ENCODE assay signal across 36 cellular contexts in the genomic region with DNA sequence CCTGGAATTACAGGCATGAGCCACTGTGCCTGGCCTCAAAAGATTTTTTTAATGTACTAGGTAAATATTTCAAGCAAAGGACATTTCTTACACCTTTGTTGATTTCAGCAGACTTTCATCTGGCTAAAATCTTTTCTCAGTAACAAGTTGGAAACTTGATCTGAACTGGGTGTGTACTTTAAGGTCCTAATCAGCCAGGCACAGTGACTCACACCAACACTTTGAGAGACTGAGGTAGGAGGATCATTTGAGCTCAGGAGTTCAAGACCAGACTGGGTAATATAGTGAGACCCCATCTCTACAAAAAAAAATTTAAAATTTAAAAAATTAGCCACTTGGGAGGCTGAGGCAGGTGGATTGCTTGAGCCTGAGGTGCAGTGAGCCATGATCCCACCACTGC.
"Had no signal": no experiment of that assay in that cellular context is flagged by ENCODE, and none has a peak within 500 bp of the region (broad histone marks: within the 10 kb centered on the region; RNA-seq: fewer than 3 reads in every experiment).

No MANE protein-coding gene starts in this region.

- H3K27me3 ChIP-seq: ascending aorta had no signal

- H3K4me1 Mint-ChIP-seq: activated B cell treated with CpG ODN at 0.5 μM for 24 hours; activated naive CD4-positive, alpha-beta T cell treated with anti-CD3 and anti-CD28 coated beads, Interleukin-2, amount 50 U/mL, for 24 hours; activated naive CD8-positive, alpha-beta T cell treated with anti-CD3 and anti-CD28 coated beads, Interleukin-2, amount 10 ng/mL, durations not matched to agents 7 days and 5 days; activated naive CD8-positive, alpha-beta T cell treated with anti-CD3 and anti-CD28 coated beads, Interleukin-2, amount 50 U/mL, for 24 hours; activated T-helper 17 cell treated with anti-CD3 and anti-CD28 coated beads, Interleukin-2, amount 50 U/mL, for 72 hours; brain; central memory CD8-positive, alpha-beta T cell had no signal

- H3K4me3 Mint-ChIP-seq: activated B cell treated with CpG ODN at 0.5 μM for 24 hours; activated CD4-positive, alpha-beta memory T cell treated with anti-CD3 and anti-CD28 coated beads for 36 hours; activated CD4-positive, alpha-beta T cell treated with anti-CD3 and anti-CD28 coated beads, Interleukin-2, amount 10 ng/mL, durations not matched to agents 24 days and 14 days; activated CD8-positive, alpha-beta T cell treated with anti-CD3 and anti-CD28 coated beads for 36 hours; activated naive CD4-positive, alpha-beta T cell treated with anti-CD3 and anti-CD28 coated beads, Interleukin-2, amount 10 ng/mL, durations not matched to agents 7 days and 5 days; activated naive CD4-positive, alpha-beta T cell treated with anti-CD3 and anti-CD28 coated beads, Interleukin-2, amount 50 U/mL, for 24 hours; activated naive CD8-positive, alpha-beta T cell; activated naive CD8-positive, alpha-beta T cell treated with anti-CD3 and anti-CD28 coated beads, Interleukin-2, amount 10 ng/mL, durations not matched to agents 7 days and 5 days; activated naive CD8-positive, alpha-beta T cell treated with anti-CD3 and anti-CD28 coated beads, Interleukin-2, amount 50 U/mL, for 24 hours; activated T-cell treated with anti-CD3 and anti-CD28 coated beads, Interleukin-2, amount 50 U/mL, for 4 hours; activated T-cell treated with anti-CD3 and anti-CD28 coated beads, Interleukin-2, amount 50 U/mL, for 72 hours; activated T-helper 1 cell treated with anti-CD3 and anti-CD28 coated beads, Interleukin-12 subunit alpha, Interleukin-12 subunit beta, Interleukin-2, Interleukin-4 antibody, amounts not matched to agents 30 ng/mL and 10 ng/mL and 1 ng/mL, durations not matched to agents 14 hours and 24 hours and 36 hours; activated T-helper 17 cell treated with anti-CD3 and anti-CD28 coated beads, Interleukin-2, amount 50 U/mL, for 72 hours; brain; central memory CD8-positive, alpha-beta T cell; T-helper 1 cell treated with Interleukin-12 subunit alpha and Interleukin-12 subunit beta and Interleukin-4 antibody, amounts not matched to agents 30 μg/mL and 1 μg/mL, for 36 hours; T-helper 2 cell treated with Interferon-gamma antibody and Interleukin-4, amounts not matched to agents 5 μg/mL and 100 μg/mL, for 36 hours had no signal

- H3K9me3 Mint-ChIP-seq: activated B cell treated with CpG ODN at 0.5 μM for 24 hours; activated CD4-positive, alpha-beta memory T cell treated with anti-CD3 and anti-CD28 coated beads for 36 hours; activated CD4-positive, alpha-beta T cell treated with anti-CD3 and anti-CD28 coated beads, Interleukin-2, amount 10 ng/mL, durations not matched to agents 24 days and 14 days; activated CD8-positive, alpha-beta T cell treated with anti-CD3 and anti-CD28 coated beads for 36 hours; activated naive CD4-positive, alpha-beta T cell treated with anti-CD3 and anti-CD28 coated beads, Interleukin-2, amount 10 ng/mL, durations not matched to agents 7 days and 5 days; activated naive CD4-positive, alpha-beta T cell treated with anti-CD3 and anti-CD28 coated beads, Interleukin-2, amount 50 U/mL, for 24 hours; activated naive CD8-positive, alpha-beta T cell treated with anti-CD3 and anti-CD28 coated beads, Interleukin-2, amount 10 ng/mL, durations not matched to agents 7 days and 5 days; activated naive CD8-positive, alpha-beta T cell treated with anti-CD3 and anti-CD28 coated beads, Interleukin-2, amount 50 U/mL, for 24 hours; activated T-cell treated with anti-CD3 and anti-CD28 coated beads, Interleukin-2, amount 50 U/mL, for 4 hours; activated T-cell treated with anti-CD3 and anti-CD28 coated beads, Interleukin-2, amount 50 U/mL, for 72 hours; activated T-helper 1 cell treated with anti-CD3 and anti-CD28 coated beads, Interleukin-12 subunit alpha, Interleukin-12 subunit beta, Interleukin-2, Interleukin-4 antibody, amounts not matched to agents 30 ng/mL and 10 ng/mL and 1 ng/mL, durations not matched to agents 14 hours and 24 hours and 36 hours; activated T-helper 17 cell treated with anti-CD3 and anti-CD28 coated beads, Interleukin-2, amount 50 U/mL, for 72 hours; brain; central memory CD8-positive, alpha-beta T cell; T-helper 1 cell treated with Interleukin-12 subunit alpha and Interleukin-12 subunit beta and Interleukin-4 antibody, amounts not matched to agents 30 μg/mL and 1 μg/mL, for 36 hours; T-helper 2 cell treated with Interferon-gamma antibody and Interleukin-4, amounts not matched to agents 5 μg/mL and 100 μg/mL, for 36 hours had no signal

- H3K4me3 ChIP-seq: ascending aorta had no signal

- DNase-seq: activated B cell treated with CpG ODN at 0.5 μM for 24 hours; activated CD4-positive, alpha-beta memory T cell treated with anti-CD3 and anti-CD28 coated beads for 36 hours; activated CD4-positive, alpha-beta T cell treated with anti-CD3 and anti-CD28 coated beads for 4 hours; activated CD4-positive, alpha-beta T cell treated with anti-CD3 and anti-CD28 coated beads, Interleukin-2, amount 10 ng/mL, durations not matched to agents 24 days and 14 days; activated CD4-positive, alpha-beta T cell treated with anti-CD3 and anti-CD28 coated beads, Interleukin-2, amount 50 U/mL, for 1 hour; activated CD4-positive, alpha-beta T cell treated with anti-CD3 and anti-CD28 coated beads, Interleukin-2, amount 50 U/mL, for 4 hours; activated CD4-positive, CD25-positive, alpha-beta regulatory T cell treated with anti-CD3 and anti-CD28 coated beads, Interleukin-2, amount 50 U/mL, for 72 hours; activated CD8-positive, alpha-beta memory T cell treated with anti-CD3 and anti-CD28 coated beads, Interleukin-2, amount 50 U/mL, for 4 hours; activated CD8-positive, alpha-beta T cell treated with anti-CD3 and anti-CD28 coated beads for 36 hours; activated effector memory CD4-positive, alpha-beta T cell treated with anti-CD3 and anti-CD28 coated beads, Interleukin-2, amount 50 U/mL, for 16 hours; activated gamma-delta T cell treated with Interleukin-2 at 50 U/mL for 16 hours; activated naive CD4-positive, alpha-beta T cell; activated naive CD4-positive, alpha-beta T cell treated with anti-CD3 and anti-CD28 coated beads, Interleukin-2, amount 10 ng/mL, durations not matched to agents 7 days and 5 days; activated naive CD8-positive, alpha-beta T cell treated with anti-CD3 and anti-CD28 coated beads, Interleukin-2, amount 10 ng/mL, durations not matched to agents 7 days and 5 days; activated naive CD8-positive, alpha-beta T cell treated with anti-CD3 and anti-CD28 coated beads, Interleukin-2, amount 50 U/mL, for 24 hours; activated T-cell treated with anti-CD3 and anti-CD28 coated beads for 4 hours; activated T-cell treated with anti-CD3 and anti-CD28 coated beads, Interleukin-2, amount 50 U/mL, for 1 hour; activated T-cell treated with anti-CD3 and anti-CD28 coated beads, Interleukin-2, amount 50 U/mL, for 4 hours; activated T-cell treated with anti-CD3 and anti-CD28 coated beads, Interleukin-2, amount 50 U/mL, for 72 hours; amygdala; anterior cingulate cortex; caudate nucleus; cerebellar nuclear complex; SW 1271; T-helper 1 cell; T-helper 2 cell; T-helper 9 cell had no signal

- H3K4me1 ChIP-seq: ascending aorta had no signal

- H3K27ac ChIP-seq: ascending aorta had no signal

- H3K27me3 Mint-ChIP-seq: activated B cell treated with CpG ODN at 0.5 μM for 24 hours; activated naive CD4-positive, alpha-beta T cell treated with anti-CD3 and anti-CD28 coated beads, Interleukin-2, amount 50 U/mL, for 24 hours; activated naive CD8-positive, alpha-beta T cell; activated naive CD8-positive, alpha-beta T cell treated with anti-CD3 and anti-CD28 coated beads, Interleukin-2, amount 50 U/mL, for 24 hours; central memory CD8-positive, alpha-beta T cell had no signal

- H3K36me3 ChIP-seq: ascending aorta had no signal

- H3K9me3 ChIP-seq: ascending aorta had no signal

- H3K27ac Mint-ChIP-seq: activated B cell treated with CpG ODN at 0.5 μM for 24 hours; activated CD4-positive, alpha-beta memory T cell treated with anti-CD3 and anti-CD28 coated beads for 36 hours; activated CD4-positive, alpha-beta T cell treated with anti-CD3 and anti-CD28 coated beads, Interleukin-2, amount 10 ng/mL, durations not matched to agents 24 days and 14 days; activated CD8-positive, alpha-beta T cell treated with anti-CD3 and anti-CD28 coated beads for 36 hours; activated naive CD4-positive, alpha-beta T cell treated with anti-CD3 and anti-CD28 coated beads, Interleukin-2, amount 10 ng/mL, durations not matched to agents 7 days and 5 days; activated naive CD4-positive, alpha-beta T cell treated with anti-CD3 and anti-CD28 coated beads, Interleukin-2, amount 50 U/mL, for 24 hours; activated naive CD8-positive, alpha-beta T cell; activated naive CD8-positive, alpha-beta T cell treated with anti-CD3 and anti-CD28 coated beads, Interleukin-2, amount 10 ng/mL, durations not matched to agents 7 days and 5 days; activated naive CD8-positive, alpha-beta T cell treated with anti-CD3 and anti-CD28 coated beads, Interleukin-2, amount 50 U/mL, for 24 hours; activated T-cell treated with anti-CD3 and anti-CD28 coated beads, Interleukin-2, amount 50 U/mL, for 72 hours; activated T-helper 1 cell treated with anti-CD3 and anti-CD28 coated beads, Interleukin-12 subunit alpha, Interleukin-12 subunit beta, Interleukin-2, Interleukin-4 antibody, amounts not matched to agents 30 ng/mL and 10 ng/mL and 1 ng/mL, durations not matched to agents 14 hours and 24 hours and 36 hours; activated T-helper 17 cell treated with anti-CD3 and anti-CD28 coated beads, Interleukin-2, amount 50 U/mL, for 72 hours; brain; T-helper 1 cell treated with Interleukin-12 subunit alpha and Interleukin-12 subunit beta and Interleukin-4 antibody, amounts not matched to agents 30 μg/mL and 1 μg/mL, for 36 hours; T-helper 2 cell treated with Interferon-gamma antibody and Interleukin-4, amounts not matched to agents 5 μg/mL and 100 μg/mL, for 36 hours had no signal

- H3K36me3 Mint-ChIP-seq: activated CD4-positive, alpha-beta memory T cell treated with anti-CD3 and anti-CD28 coated beads for 36 hours; activated naive CD4-positive, alpha-beta T cell treated with anti-CD3 and anti-CD28 coated beads, Interleukin-2, amount 10 ng/mL, durations not matched to agents 7 days and 5 days; activated naive CD4-positive, alpha-beta T cell treated with anti-CD3 and anti-CD28 coated beads, Interleukin-2, amount 50 U/mL, for 24 hours; activated naive CD8-positive, alpha-beta T cell; activated naive CD8-positive, alpha-beta T cell treated with anti-CD3 and anti-CD28 coated beads, Interleukin-2, amount 10 ng/mL, durations not matched to agents 7 days and 5 days; brain had no signal

- ATAC-seq: activated CD8-positive, alpha-beta T cell treated with anti-CD3 and anti-CD28 coated beads for 36 hours; activated naive CD8-positive, alpha-beta T cell treated with anti-CD3 and anti-CD28 coated beads, Interleukin-2, amount 50 U/mL, for 24 hours; activated T-cell treated with anti-CD3 and anti-CD28 coated beads, Interleukin-2, amount 50 U/mL, for 4 hours; activated T-cell treated with anti-CD3 and anti-CD28 coated beads, Interleukin-2, amount 50 U/mL, for 72 hours; activated T-helper 17 cell treated with anti-CD3 and anti-CD28 coated beads, Interleukin-2, amount 50 U/mL, for 72 hours had no signal
